8 cellular contexts compared by ENCODE assay signal in genomic region chr2:217886720-217887309, GRCh38.
DNase-seq lines count a peak whose midpoint lies in the region; ATAC-seq and TF ChIP-seq lines count a peak whose summit lies in the region.

No MANE protein-coding gene starts in this region.

- no peak overlapping the region for H3K4me3 ChIP-seq in epithelial cell of esophagus (ENCODE audit: low read length)

- peak; percentile 81 for TF ChIP-seq CTCF in epithelial cell of esophagus (IDR thresholded peaks at IDR 0.05; ENCODE audit: insufficient read depth, low read depth, low read length, missing control alignments)

- ATAC-seq in HG03196 (IDR thresholded peaks at IDR 0.05; ENCODE audit: unreplicated experiment): peak; percentile 55

- DNase-seq in GDM1 (lab: John Stamatoyannopoulos, UW) (peak; percentile 29), NCI-H82 (lab: John Stamatoyannopoulos, UW) (peak; percentile 80), epithelial cell of esophagus (ENCODE audit: low read depth) (peak; percentile 82), myocyte (ENCODE audit: low read depth) (peak; percentile 76), GOT3 (lab: John Stamatoyannopoulos, UW) (no peak)
- peak; percentile 10 for DNase-seq in activated CD8-positive, alpha-beta memory T cell treated with anti-CD3 and anti-CD28 coated beads, Interleukin-2, amount 50 U/mL, for 1 hour (ENCODE audit: extremely low read depth)
- DNase-seq in stimulated activated CD8-positive, alpha-beta memory T cell treated with anti-CD3 and anti-CD28 coated beads, Interleukin-7, amount 100 ng/mL, for 24 hours (ENCODE audit: low read depth): peak; percentile 28
